Comparison of ENCODE assay signal across 12 cellular contexts in the genomic region with DNA sequence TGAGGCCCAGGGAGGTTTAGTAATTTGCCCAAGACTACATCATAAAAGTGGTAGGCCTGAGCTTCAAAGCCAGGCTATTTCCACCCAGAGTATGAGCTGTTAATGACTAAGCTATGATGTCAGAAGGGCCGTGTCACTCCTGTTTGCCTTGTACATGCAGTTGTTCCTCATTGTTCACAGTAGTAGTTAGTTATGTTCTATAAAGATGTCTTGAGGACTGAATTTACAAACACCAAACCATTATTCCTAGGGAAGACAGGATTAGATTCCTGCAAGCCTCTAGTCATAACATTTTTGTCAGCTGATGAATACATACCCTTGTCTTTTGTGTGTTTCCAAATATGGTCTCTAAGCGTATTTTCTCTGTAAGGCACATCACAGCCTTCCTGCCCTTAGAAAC. TPM values are rescaled to one million over a fixed set of nuclear protein-coding genes. Genes with fewer than 3 reads are reported as not detected.
DNase-seq lines count a peak whose midpoint lies in the region; ATAC-seq and TF ChIP-seq lines count a peak whose summit lies in the region.
"Had no signal": no experiment of that assay in that cellular context is flagged by ENCODE, and none has a peak within 500 bp of the region (broad histone marks: within the 10 kb centered on the region; RNA-seq: fewer than 3 reads in every experiment).

No MANE protein-coding gene starts in this region.

- H3K27me3 ChIP-seq in brain microvascular endothelial cell (replicated peaks), result no peaks in the 10 kb centered on the region
- H3K27me3 ChIP-seq: BLaER1 treated with 17β-estradiol and CSF1 and Interleukin-3, amounts not matched to agents 10 nM and 100 nM had no signal

- H3K4me3 ChIP-seq in AG09309 (ENCODE audit: control insufficient read depth, low read depth, low read length) (no peak overlapping the region), brain microvascular endothelial cell (ENCODE audit: low read depth, low read length) (no peak overlapping the region)
- H3K4me3 ChIP-seq: BLaER1 treated with 17β-estradiol and CSF1 and Interleukin-3, amounts not matched to agents 10 nM and 100 nM had no signal

- in situ Hi-C loops in brain microvascular endothelial cell (cut with HindIII; ENCODE audit: low pct_ligation_motif_present, low sequenced_read_pairs), result no loop called here

- CTCF ChIA-PET in T-cell (lab: Charles Lee), result no interaction called here

- ATAC-seq in Right ventricle myocardium superior (ENCODE audit: poor library complexity) (no peak), GM18868 (IDR thresholded peaks at IDR 0.05; ENCODE audit: unreplicated experiment) (no peak), T-cell (replicated peaks in 1 of 4) (no peak)

- no peak overlapping the region for H3K4me3 Mint-ChIP-seq in T-cell
- H3K4me3 Mint-ChIP-seq in osteocyte (ENCODE audit: unreplicated experiment), result no peak overlapping the region
- H3K4me3 Mint-ChIP-seq: activated T-cell treated with anti-CD3 and anti-CD28 coated beads, Interleukin-2, amount 50 U/mL, for 24 hours; H9 had no signal

- H3K27ac ChIP-seq in brain microvascular endothelial cell, result peak overlapping the region; percentile 17
- H3K27ac ChIP-seq: BLaER1 treated with 17β-estradiol and CSF1 and Interleukin-3, amounts not matched to agents 10 nM and 100 nM; WERI-Rb-1 had no signal

- H3K36me3 ChIP-seq in brain microvascular endothelial cell (replicated peaks), result no peaks in the 10 kb centered on the region
- H3K36me3 ChIP-seq: BLaER1 treated with 17β-estradiol and CSF1 and Interleukin-3, amounts not matched to agents 10 nM and 100 nM; WERI-Rb-1 had no signal

- POLR2A ChIA-PET in T-cell (lab: Charles Lee), result no interaction called here

- peaks cover 9 to 11% of the 10 kb centered on the region in 2 donors for H3K27me3 Mint-ChIP-seq in T-cell
- H3K27me3 Mint-ChIP-seq in osteocyte (ENCODE audit: unreplicated experiment), result no peaks in the 10 kb centered on the region

- H3K9me3 Mint-ChIP-seq in T-cell (peaks cover 5 to 9% (median 8%) of the 10 kb centered on the region in 3 donors), osteocyte (ENCODE audit: unreplicated experiment) (peaks cover 7% of the 10 kb centered on the region)
- H3K9me3 Mint-ChIP-seq: H9 had no signal

- H3K4me1 Mint-ChIP-seq in T-cell, result peaks cover 0 to 5% (median 0%) of the 10 kb centered on the region in 3 donors
- peaks cover 7% of the 10 kb centered on the region for H3K4me1 Mint-ChIP-seq in osteocyte (ENCODE audit: unreplicated experiment)

- intact Hi-C loops in Right ventricle myocardium superior (cut with DNase I), result no loop called here

- H3K27ac Mint-ChIP-seq in T-cell (no peak overlapping the region), osteocyte (ENCODE audit: unreplicated experiment) (no peak overlapping the region)
- H3K27ac Mint-ChIP-seq: activated T-cell treated with anti-CD3 and anti-CD28 coated beads, Interleukin-2, amount 50 U/mL, for 24 hours; H9 had no signal

- H3K36me3 Mint-ChIP-seq in T-cell (peaks cover 3% of the 10 kb centered on the region), osteocyte (ENCODE audit: unreplicated experiment) (no peaks in the 10 kb centered on the region)

- DNase-seq in AG09309 (ENCODE audit: low read depth), result peak; percentile 57
- peak; percentile 90 for DNase-seq in LHCN-M2 (ENCODE audit: low read depth)
- peak; percentile 59 for DNase-seq in brain microvascular endothelial cell
- DNase-seq in left kidney (ENCODE audit: low read depth, low spot score), result peak; percentile 20
- no peak for DNase-seq in Right ventricle myocardium superior
- no peak for DNase-seq in T-cell
- no peak for DNase-seq in osteocyte (ENCODE audit: extremely low spot score, unreplicated experiment)
- DNase-seq: activated T-cell treated with anti-CD3 and anti-CD28 coated beads, Interleukin-2, amount 50 U/mL, for 24 hours; H9; WERI-Rb-1 had no signal

- no peak for TF ChIP-seq CTCF in AG09309 (IDR thresholded peaks at IDR 0.05; ENCODE audit: control insufficient read depth, insufficient read depth, low read depth, low read length, missing control alignments)
- no peak for TF ChIP-seq CTCF in brain microvascular endothelial cell (IDR thresholded peaks at IDR 0.05; ENCODE audit: low read depth, low read length, missing control alignments)
- TF ChIP-seq CTCF in osteocyte (IDR thresholded peaks at IDR 0.05), result no peak

RNA-seq across cellular contexts. Expression of a gene that starts 20.9 kb away (rescaled TPM):
- total RNA-seq in LHCN-M2 (2014; rRNA removed) (23.7 and 24.1 TPM in 2 replicates), Right ventricle myocardium superior (14.3 TPM), T-cell (10 to 100 TPM; 18.4 to 25.1 (median 21.5) TPM), osteocyte (18.8 and 20.8 TPM in 2 replicates)
- 9.9 TPM for polyA plus RNA-seq in LHCN-M2 (2012)

Comparison
In these comparisons a context has a peak if more than half of its experiments do, and no peak if none do; other contexts are left out.
1. DNase-seq: peak in AG09309 (single experiment), LHCN-M2 (single experiment), brain microvascular endothelial cell (single experiment) and left kidney (single experiment); none in Right ventricle myocardium superior (single experiment), T-cell (0 of 34) and osteocyte (single experiment).